Comparison of ENCODE assay signal across 16 cellular contexts in genomic region chr11:11261629-11262028, GRCh38.
DNase-seq lines count a peak whose midpoint lies in the region; ATAC-seq and TF ChIP-seq lines count a peak whose summit lies in the region.
"Had no signal": no experiment of that assay in that cellular context is flagged by ENCODE, and none has a peak within 500 bp of the region (broad histone marks: within the 10 kb centered on the region; RNA-seq: fewer than 3 reads in every experiment).

No MANE protein-coding gene starts in this region.

- H3K4me3 ChIP-seq in DOHH2 (ENCODE audit: low read length) (peak overlapping the region; percentile 70), OCI-LY1 (ENCODE audit: low read depth, low read length, poor library complexity, severe bottlenecking) (peak overlapping the region; percentile 38)
- H3K4me3 ChIP-seq: sigmoid colon, SJSA1 had no signal

- ATAC-seq in GM19452 (IDR thresholded peaks at IDR 0.05; ENCODE audit: unreplicated experiment) (peak; percentile 47), HG02943 (IDR thresholded peaks at IDR 0.05; ENCODE audit: low read depth, unreplicated experiment) (peak; percentile 53), HG02970 (IDR thresholded peaks at IDR 0.05; ENCODE audit: low FRiP score, unreplicated experiment) (no peak)

- TF ChIP-seq CTCF in DOHH2 (IDR thresholded peaks at IDR 0.05; ENCODE audit: low read depth, low read length, poor library complexity, severe bottlenecking) (no peak), OCI-LY1 (IDR thresholded peaks at IDR 0.05; ENCODE audit: low read length) (no peak)

- H3K36me3 ChIP-seq in DOHH2 (ENCODE audit: control insufficient read depth, low read length) (0 out of 2 replicates have a peak, but pooled peaks cover 3% of the 10 kb centered on the region), OCI-LY1 (ENCODE audit: insufficient read depth, low read length) (no peaks in the 10 kb centered on the region)
- H3K36me3 ChIP-seq: sigmoid colon, SJSA1 had no signal

- H3K27ac Mint-ChIP-seq in activated naive CD4-positive, alpha-beta T cell treated with anti-CD3 and anti-CD28 coated beads, Interleukin-2, amount 10 ng/mL, durations not matched to agents 7 days and 5 days: no peak overlapping the region

- DNase-seq in C1 segment of cervical spinal cord (lab: John Stamatoyannopoulos, UW): no peak
- no peak for DNase-seq in activated naive CD4-positive, alpha-beta T cell treated with anti-CD3 and anti-CD28 coated beads, Interleukin-2, amount 10 ng/mL, durations not matched to agents 7 days and 5 days
- no peak for DNase-seq in pons (ENCODE audit: low spot score)
- DNase-seq: activated gamma-delta T cell treated with Interleukin-2 at 50 U/mL for 16 hours; kidney glomerular epithelial cell; midbrain; NK-92 treated with Interleukin-12 subunit alpha and Interleukin-12 subunit beta, amount 100 ng/mL, for 24 hours; occipital lobe; sigmoid colon; stimulated activated CD4-positive, alpha-beta T cell treated with anti-CD3 and anti-CD28 coated beads, Interleukin-4, amount 100 ng/mL, for 24 hours had no signal

- H3K79me2 ChIP-seq in DOHH2 (ENCODE audit: control insufficient read depth, low read length) (peaks cover 14% of the 10 kb centered on the region), OCI-LY1 (ENCODE audit: insufficient read depth, low read length) (no peaks in the 10 kb centered on the region)

- H3K27me3 ChIP-seq in DOHH2 (ENCODE audit: control insufficient read depth, low read length): no peaks in the 10 kb centered on the region
- no peaks in the 10 kb centered on the region; the same call in 1 of the 2 replicates for H3K27me3 ChIP-seq in OCI-LY1 (ENCODE audit: insufficient read depth, low read length)
- H3K27me3 ChIP-seq: sigmoid colon had no signal

- H3K4me3 Mint-ChIP-seq in activated naive CD4-positive, alpha-beta T cell treated with anti-CD3 and anti-CD28 coated beads, Interleukin-2, amount 10 ng/mL, durations not matched to agents 7 days and 5 days: no peak overlapping the region

- no peaks in the 10 kb centered on the region for H3K36me3 Mint-ChIP-seq in activated naive CD4-positive, alpha-beta T cell treated with anti-CD3 and anti-CD28 coated beads, Interleukin-2, amount 10 ng/mL, durations not matched to agents 7 days and 5 days

- H3K27ac ChIP-seq in DOHH2 (ENCODE audit: low read depth, low read length) (peak overlapping the region; percentile 79), OCI-LY1 (ENCODE audit: low read depth, low read length, poor library complexity, severe bottlenecking) (peak overlapping the region; percentile 7)
- H3K27ac ChIP-seq: sigmoid colon, SJSA1 had no signal

- H3K9me3 ChIP-seq in DOHH2 (ENCODE audit: control insufficient read depth, insufficient read depth, low read length) (no peaks in the 10 kb centered on the region), OCI-LY1 (ENCODE audit: low read length) (no peaks in the 10 kb centered on the region)
- H3K9me3 ChIP-seq: sigmoid colon, SJSA1 had no signal

- H4K20me1 ChIP-seq in DOHH2 (ENCODE audit: control insufficient read depth, insufficient read depth, low read depth, low read length) (no peaks in the 10 kb centered on the region), OCI-LY1 (ENCODE audit: insufficient read depth, low read length) (no peaks in the 10 kb centered on the region)

- H3K4me1 ChIP-seq in DOHH2 (ENCODE audit: control insufficient read depth, low read length) (peaks cover 97% of the 10 kb centered on the region), OCI-LY1 (ENCODE audit: insufficient read depth, low read length, severe bottlenecking) (peaks cover 19% of the 10 kb centered on the region)
- H3K4me1 ChIP-seq: SJSA1 had no signal

- H3K9ac ChIP-seq in OCI-LY1 (ENCODE audit: low read length): no peak overlapping the region

- H3K4me1 Mint-ChIP-seq in activated naive CD4-positive, alpha-beta T cell treated with anti-CD3 and anti-CD28 coated beads, Interleukin-2, amount 10 ng/mL, durations not matched to agents 7 days and 5 days: no peaks in the 10 kb centered on the region

- peak overlapping the region; percentile 73 for H3K4me2 ChIP-seq in DOHH2 (ENCODE audit: low read length)
- peak overlapping the region; percentile 47; the same call in 1 of the 2 replicates for H3K4me2 ChIP-seq in OCI-LY1 (ENCODE audit: low read length)

- CTCF ChIA-PET in activated naive CD4-positive, alpha-beta T cell treated with anti-CD3 and anti-CD28 coated beads, Interleukin-2, amount 10 ng/mL, durations not matched to agents 7 days and 5 days (lab: Charles Lee): interaction anchor here (1.0 kb wide), 1 partner anchor 234 kb away, joined by 3 read pairs; no protein-coding TSS in a partner anchor

- H3F3A ChIP-seq in DOHH2 (ENCODE audit: control insufficient read depth, insufficient read depth) (no peaks in the 10 kb centered on the region), OCI-LY1 (ENCODE audit: insufficient read depth, low read length) (no peaks in the 10 kb centered on the region)

- H3K9me2 ChIP-seq in DOHH2 (replicated peaks; ENCODE audit: control insufficient read depth, low read length) (no peaks in the 10 kb centered on the region), OCI-LY1 (ENCODE audit: low read depth, low read length) (no peaks in the 10 kb centered on the region)

- no peak overlapping the region for H2AFZ ChIP-seq in OCI-LY1 (ENCODE audit: low read length)

- H3K27me3 Mint-ChIP-seq in activated naive CD4-positive, alpha-beta T cell treated with anti-CD3 and anti-CD28 coated beads, Interleukin-2, amount 10 ng/mL, durations not matched to agents 7 days and 5 days: peaks cover 15% of the 10 kb centered on the region

- H3K9me3 Mint-ChIP-seq in activated naive CD4-positive, alpha-beta T cell treated with anti-CD3 and anti-CD28 coated beads, Interleukin-2, amount 10 ng/mL, durations not matched to agents 7 days and 5 days: no peaks in the 10 kb centered on the region
